ENCODE assay signal across 21 cellular contexts in the genomic region with DNA sequence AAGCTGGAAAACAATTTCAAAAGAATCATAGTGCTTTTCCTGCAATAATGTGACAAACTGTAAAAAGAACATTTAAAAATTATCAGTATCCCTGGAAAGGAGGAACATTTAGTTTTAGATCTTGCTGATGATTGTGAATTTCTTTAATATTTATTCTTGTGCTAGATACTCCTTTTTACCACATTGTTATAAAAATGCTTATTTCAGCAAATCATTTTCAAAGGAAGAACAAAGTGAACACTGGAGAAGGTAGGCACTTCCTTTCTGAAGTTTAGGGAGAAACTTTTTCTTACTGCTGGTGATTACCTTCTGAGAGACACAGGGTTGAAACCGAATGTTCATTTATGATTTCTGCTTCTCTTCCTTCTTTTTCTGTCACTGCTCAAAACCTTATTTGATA. TPM values are rescaled to one million over a fixed set of nuclear protein-coding genes. Genes with fewer than 3 reads are reported as not detected.
DNase-seq lines count a peak whose midpoint lies in the region; ATAC-seq, FAIRE-seq and TF ChIP-seq lines count a peak whose summit lies in the region.
"Had no signal": no experiment of that assay in that cellular context is flagged by ENCODE, and none has a peak within 500 bp of the region (broad histone marks: within the 10 kb centered on the region; RNA-seq: fewer than 3 reads in every experiment).

No MANE protein-coding gene starts in this region.

- H3K79me2 ChIP-seq in Karpas-422 (ENCODE audit: low read length), result no peaks in the 10 kb centered on the region

- no peaks in the 10 kb centered on the region for H3K36me3 ChIP-seq in Karpas-422 (ENCODE audit: insufficient read depth, low read length)
- H3K36me3 ChIP-seq: BLaER1 treated with 17β-estradiol and CSF1 and Interleukin-3, amounts not matched to agents 10 nM and 100 nM had no signal

- H3K4me3 ChIP-seq in A549, result no peak overlapping the region
- H3K4me3 ChIP-seq in Karpas-422 (ENCODE audit: low read length), result no peak overlapping the region
- H3K4me3 ChIP-seq: BLaER1 treated with 17β-estradiol and CSF1 and Interleukin-3, amounts not matched to agents 10 nM and 100 nM; GM12878 had no signal

- no peak for TF ChIP-seq EP300 in A549 (IDR thresholded peaks at IDR 0.05)

- H4K20me1 ChIP-seq in Karpas-422 (ENCODE audit: insufficient read depth, low read depth, low read length), result no peaks in the 10 kb centered on the region
- H4K20me1 ChIP-seq: BLaER1 treated with 17β-estradiol and CSF1 and Interleukin-3, amounts not matched to agents 10 nM and 100 nM had no signal

- no peak for TF ChIP-seq CTCF in A549 (IDR thresholded peaks at IDR 0.05)

- no peak for TF ChIP-seq POLR2A in A549 (IDR thresholded peaks at IDR 0.05; ENCODE audit: low read length)

- no peak for TF ChIP-seq RAD21 in A549 (conservative IDR thresholded peaks at IDR 0.05 in 1 of 2, IDR thresholded peaks at IDR 0.05 in 1 of 2)

- H3K9ac ChIP-seq in Karpas-422 (ENCODE audit: low read length), result no peak overlapping the region
- H3K9ac ChIP-seq: BLaER1 treated with 17β-estradiol and CSF1 and Interleukin-3, amounts not matched to agents 10 nM and 100 nM had no signal

- H3K9me2 ChIP-seq in Karpas-422 (replicated peaks; ENCODE audit: insufficient read depth, low read length), result no peaks in the 10 kb centered on the region

- no peak overlapping the region for H2AFZ ChIP-seq in Karpas-422 (ENCODE audit: low read length)

- H3K9me3 ChIP-seq in A549 (no peaks in the 10 kb centered on the region), Karpas-422 (ENCODE audit: low read length) (no peaks in the 10 kb centered on the region)
- H3K9me3 ChIP-seq: Caco-2 had no signal

- H3K4me1 ChIP-seq in A549 (peaks cover 21% of the 10 kb centered on the region), Karpas-422 (ENCODE audit: low read length) (no peaks in the 10 kb centered on the region)

- DNase-seq in A549 (ENCODE audit: low read depth in 1 of 2, low spot score in 1 of 2) (no peak), Karpas-422 (peak; percentile 21), NOMO-1 treated with dmso at 0.1 percent for 144 hours (lab: John Stamatoyannopoulos, UW; ENCODE audit: unreplicated experiment) (no peak), SHP77 (lab: John Stamatoyannopoulos, UW) (no peak)
- DNase-seq: 8988T; AML-193; Caco-2; Calu3; CD4-positive, alpha-beta T cell; CD8-positive, alpha-beta T cell; DMS79 treated with DMSO at 0.1 percent for 48 hours; GDM1 had no signal

- no peak overlapping the region for H3K4me2 ChIP-seq in A549
- no peak overlapping the region for H3K4me2 ChIP-seq in Karpas-422 (ENCODE audit: low read depth, low read length, poor library complexity, severe bottlenecking)
- H3K4me2 ChIP-seq: BLaER1 treated with 17β-estradiol and CSF1 and Interleukin-3, amounts not matched to agents 10 nM and 100 nM had no signal

- no peak for FAIRE-seq in A549 (lab: Jason Lieb, UNC)
- FAIRE-seq in G401.6 (lab: Jason Lieb, UNC), result peak; percentile 17
- FAIRE-seq: A204.1, D721Med, GM12892, GM18507 had no signal

- no peak for ATAC-seq in A549
- no peak for ATAC-seq in GM19035 (IDR thresholded peaks at IDR 0.05; ENCODE audit: unreplicated experiment)
- ATAC-seq: CD8-positive, alpha-beta T cell; GM12878 had no signal

- CTCF ChIA-PET in A549 (lab: Yijun Ruan, JAX), result no interaction called here

- H3K27ac ChIP-seq in A549 (no peak overlapping the region), Karpas-422 (ENCODE audit: low read length) (no peak overlapping the region)
- H3K27ac ChIP-seq: BLaER1 treated with 17β-estradiol and CSF1 and Interleukin-3, amounts not matched to agents 10 nM and 100 nM; C4-2B had no signal

- 83% methylated on average over 1 of the region's 1 CpG for WGBS in A549 (ENCODE audit: missing lambda C conversion rate)

- POLR2A ChIA-PET in A549 (lab: Yijun Ruan, JAX), result no interaction called here

- no peaks in the 10 kb centered on the region for H3K27me3 ChIP-seq in Karpas-422 (ENCODE audit: low read length)
- H3K27me3 ChIP-seq: BLaER1 treated with 17β-estradiol and CSF1 and Interleukin-3, amounts not matched to agents 10 nM and 100 nM had no signal

TF ChIP-seq in A549, 52 proteins besides CTCF, POLR2A, EP300 and RAD21:
- TF ChIP-seq, protein P1, sequence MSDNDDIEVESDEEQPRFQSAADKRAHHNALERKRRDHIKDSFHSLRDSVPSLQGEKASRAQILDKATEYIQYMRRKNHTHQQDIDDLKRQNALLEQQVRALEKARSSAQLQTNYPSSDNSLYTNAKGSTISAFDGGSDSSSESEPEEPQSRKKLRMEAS (IDR thresholded peaks at IDR 0.05), result no peak
- TF ChIP-seq REST (IDR thresholded peaks at IDR 0.05), result no peak
- peak; percentile 79 for TF ChIP-seq MAFK (IDR thresholded peaks at IDR 0.05; ENCODE audit: partially characterized antibody)

RNA-seq across cellular contexts. Expression of gene C12orf75, which starts 45.1 kb away (rescaled TPM):
- polyA plus RNA-seq in A549 (2011; rRNA removed) (238 and 298 TPM in 2 replicates), A549 (2017; fragmentation: RNase III; extraction: RNeasy Plus Mini Kit Qiagen cat#74134 plus additional on column Dnase treatment) (202 to 224 TPM (median 210 TPM) in 3 replicates)
- 126 and 130 TPM in 2 replicates for polyA plus RNA-seq in A549 (2012; cell fraction: cytosol; rRNA removed)
- polyA plus RNA-seq in A549 (2012; cell fraction: nucleus; rRNA removed), result 30.4 and 51.6 TPM in 2 replicates
- 23.0 and 25.4 TPM in 2 replicates for polyA minus RNA-seq in A549 (2011; rRNA and poly(A)+ RNA removed)
- 149 and 291 TPM in 2 replicates for total RNA-seq in Karpas-422 (2014; rRNA removed; shearing (Covaris generic); ENCODE audit: low replicate concordance)

RNA-seq across cellular contexts. Expression of gene APPL2, which starts 49.4 kb away (rescaled TPM):
- 48.1 and 62.6 TPM in 2 replicates for polyA plus RNA-seq in A549 (2011; rRNA removed)
- 19.2 and 22.1 TPM in 2 replicates for polyA plus RNA-seq in A549 (2012; cell fraction: cytosol; rRNA removed)
- polyA plus RNA-seq in A549 (2012; cell fraction: nucleus; rRNA removed), result 15.7 and 23.0 TPM in 2 replicates
- 21.7 to 25.8 TPM (median 24.1 TPM) in 3 replicates for polyA plus RNA-seq in A549 (2017; fragmentation: RNase III; extraction: RNeasy Plus Mini Kit Qiagen cat#74134 plus additional on column Dnase treatment)
- polyA minus RNA-seq in A549 (2011; rRNA and poly(A)+ RNA removed), result 34.5 and 37.0 TPM in 2 replicates
- 20.4 and 44.1 TPM in 2 replicates for total RNA-seq in Karpas-422 (2014; rRNA removed; shearing (Covaris generic); ENCODE audit: low replicate concordance)
